In the genomic region with DNA sequence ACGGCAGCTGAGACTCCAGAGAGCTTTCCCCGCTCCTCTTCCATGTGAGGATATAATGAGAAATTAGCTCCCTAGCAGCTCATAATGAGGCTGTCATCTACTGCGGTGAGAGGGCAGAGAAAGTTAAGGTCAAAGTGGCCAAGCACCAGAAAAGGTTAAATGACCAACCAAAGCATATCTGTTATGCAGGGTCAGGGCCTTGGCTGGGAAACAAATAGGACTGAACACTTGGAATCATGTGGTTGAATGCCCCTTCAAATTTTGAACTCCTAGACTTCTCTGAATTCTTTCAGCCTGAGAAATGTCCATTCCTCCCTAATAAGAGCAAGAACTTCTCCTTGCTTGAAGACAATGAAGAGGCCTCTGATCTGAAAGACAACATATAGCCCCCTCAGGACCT, we compare ENCODE assay signal across 11 cellular contexts.
"Had no signal": no experiment of that assay in that cellular context is flagged by ENCODE, and none has a peak within 500 bp of the region (broad histone marks: within the 10 kb centered on the region; RNA-seq: fewer than 3 reads in every experiment).

No MANE protein-coding gene starts in this region.

- H3K36me3 ChIP-seq: HAP-1 had no signal

- H3K9ac ChIP-seq: GM23248 had no signal

- ATAC-seq: GM23338, HCT116 had no signal

- DNase-seq: GM23248, GOT3, H7, H9, HCEC 1CT, HFFc6 had no signal

- H3K4me3 ChIP-seq: GM23248, GM23338, HAP-1 had no signal

- H3K4me2 ChIP-seq: GM23338 had no signal

- H3K4me1 ChIP-seq: HAP-1 had no signal

- H2AFZ ChIP-seq: GM23248, GM23338 had no signal

- H3K9me3 ChIP-seq: HAP-1 had no signal

- FAIRE-seq: H1, H54 had no signal

- H3K27ac ChIP-seq: GM23248 had no signal
